ENCODE assay signal across 16 cellular contexts in genomic region chr5:145157841-145158240, GRCh38.
"Had no signal": no experiment of that assay in that cellular context is flagged by ENCODE, and none has a peak within 500 bp of the region (broad histone marks: within the 10 kb centered on the region; RNA-seq: fewer than 3 reads in every experiment).

No MANE protein-coding gene starts in this region.

- H3K27me3 Mint-ChIP-seq: activated naive CD8-positive, alpha-beta T cell treated with anti-CD3 and anti-CD28 coated beads, Interleukin-2, amount 50 U/mL, for 24 hours; activated T-helper 17 cell treated with anti-CD3 and anti-CD28 coated beads, Interleukin-2, amount 50 U/mL, for 72 hours; T-cell had no signal

- H3K4me1 ChIP-seq: parathyroid adenoma, sigmoid colon had no signal

- DNase-seq: activated CD4-positive, alpha-beta T cell treated with anti-CD3 and anti-CD28 coated beads, Interleukin-2, amount 50 U/mL, for 4 hours; activated CD4-positive, CD25-positive, alpha-beta regulatory T cell treated with anti-CD3 and anti-CD28 coated beads, Interleukin-2, amount 50 U/mL, for 72 hours; activated naive CD4-positive, alpha-beta T cell treated with anti-CD3 and anti-CD28 coated beads for 36 hours; activated naive CD8-positive, alpha-beta T cell treated with anti-CD3 and anti-CD28 coated beads, Interleukin-2, amount 50 U/mL, for 24 hours; central memory CD4-positive, alpha-beta T cell; effector CD8-positive, alpha-beta T cell; naive B cell; sigmoid colon; stimulated activated CD4-positive, alpha-beta T cell treated with anti-CD3 and anti-CD28 coated beads, Interleukin-12 subunit alpha, Interleukin-12 subunit beta, amount 100 ng/mL, for 4 hours; stimulated activated CD4-positive, alpha-beta T cell treated with anti-CD3 and anti-CD28 coated beads, Interleukin-2, amount 100 ng/mL, for 24 hours; T-cell had no signal

- H3K36me3 ChIP-seq: sigmoid colon had no signal

- H2AFZ ChIP-seq: parathyroid adenoma had no signal

- H3K4me3 ChIP-seq: coronary artery, sigmoid colon had no signal

- H3K4me3 Mint-ChIP-seq: activated naive CD4-positive, alpha-beta T cell treated with anti-CD3 and anti-CD28 coated beads for 36 hours; activated naive CD8-positive, alpha-beta T cell treated with anti-CD3 and anti-CD28 coated beads, Interleukin-2, amount 50 U/mL, for 24 hours; activated T-helper 17 cell treated with anti-CD3 and anti-CD28 coated beads, Interleukin-2, amount 50 U/mL, for 72 hours; naive B cell; T-cell had no signal

- ATAC-seq: activated naive CD8-positive, alpha-beta T cell treated with anti-CD3 and anti-CD28 coated beads, Interleukin-2, amount 50 U/mL, for 24 hours; activated T-helper 17 cell treated with anti-CD3 and anti-CD28 coated beads, Interleukin-2, amount 50 U/mL, for 72 hours; left lobe of liver; T-cell had no signal

- H3K27me3 ChIP-seq: sigmoid colon had no signal

- H3K27ac ChIP-seq: coronary artery, epithelial cell of prostate, parathyroid adenoma, sigmoid colon had no signal

- H3K27ac Mint-ChIP-seq: activated naive CD4-positive, alpha-beta T cell treated with anti-CD3 and anti-CD28 coated beads for 36 hours; activated naive CD8-positive, alpha-beta T cell treated with anti-CD3 and anti-CD28 coated beads, Interleukin-2, amount 50 U/mL, for 24 hours; activated T-helper 17 cell treated with anti-CD3 and anti-CD28 coated beads, Interleukin-2, amount 50 U/mL, for 72 hours; naive B cell; T-cell had no signal

- H3K9ac ChIP-seq: parathyroid adenoma had no signal

- H3K9me3 ChIP-seq: sigmoid colon had no signal

- H3K36me3 Mint-ChIP-seq: naive B cell, T-cell had no signal

- H3K4me1 Mint-ChIP-seq: activated naive CD8-positive, alpha-beta T cell treated with anti-CD3 and anti-CD28 coated beads, Interleukin-2, amount 50 U/mL, for 24 hours; activated T-helper 17 cell treated with anti-CD3 and anti-CD28 coated beads, Interleukin-2, amount 50 U/mL, for 72 hours; naive B cell; T-cell had no signal

- H3K79me2 ChIP-seq: parathyroid adenoma had no signal
